In the genomic region with DNA sequence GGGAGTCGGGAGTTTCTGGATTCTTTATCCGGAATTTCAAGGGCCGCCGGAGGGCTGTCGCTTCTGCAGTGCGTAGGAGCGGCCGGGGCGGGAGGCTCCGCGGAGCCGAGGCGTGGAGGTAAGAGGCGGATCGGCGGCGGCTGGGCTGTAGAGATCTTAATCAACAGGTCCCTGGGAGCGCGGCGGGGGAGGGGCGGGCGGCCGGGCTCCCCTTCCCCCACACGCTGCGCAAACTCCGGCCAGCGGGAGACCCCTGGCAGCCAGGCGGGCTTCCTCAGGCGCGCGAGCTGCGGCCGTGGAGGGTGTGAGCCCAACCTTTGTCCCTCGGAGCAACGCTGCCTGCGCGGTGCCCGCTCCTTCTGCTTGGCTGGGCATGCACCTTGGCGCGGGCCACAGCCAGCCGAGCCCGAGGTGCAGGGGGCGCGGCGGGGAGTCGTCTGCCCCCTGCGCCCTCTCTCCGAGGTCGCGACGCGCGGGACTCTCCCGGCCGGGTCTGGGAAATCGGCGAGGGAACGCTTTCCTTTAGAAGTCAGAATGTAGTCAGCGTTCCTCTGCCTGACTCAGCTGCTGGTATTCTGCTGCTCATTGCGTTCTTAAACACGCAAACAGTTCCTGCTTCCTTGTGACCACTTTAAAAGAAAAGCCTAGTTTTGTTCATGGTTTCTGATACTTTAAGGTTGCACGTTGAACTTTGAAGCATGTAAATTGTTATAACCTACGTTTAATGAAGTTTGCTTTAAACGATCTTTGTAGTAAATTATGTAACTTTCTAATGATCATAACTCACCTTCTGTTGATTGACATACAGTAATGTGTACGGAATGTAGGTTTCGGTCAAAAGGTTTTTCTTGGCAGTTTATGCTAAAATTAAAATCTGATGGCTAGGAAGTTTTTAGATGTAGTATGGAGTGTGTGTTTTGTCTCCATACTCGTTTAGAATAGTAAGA, we compare ENCODE assay signal across 8 cellular contexts. TPM values are rescaled to one million over a fixed set of nuclear protein-coding genes. Genes with fewer than 3 reads are reported as not detected.
DNase-seq lines count a peak whose midpoint lies in the region; ATAC-seq, FAIRE-seq and TF ChIP-seq lines count a peak whose summit lies in the region.

Gene PALS1 (plus strand): TSS at position 20 of the 947 bp plus-strand sequence. CDS start 37,736 bp downstream, outside the sequence.

- TF ChIP-seq CTCF in HL-60 (IDR thresholded peaks at IDR 0.05; ENCODE audit: insufficient read depth, low read length) = no peak

- no peaks in the 10 kb centered on the region for H3K36me3 Mint-ChIP-seq in dendritic cell treated with granulocyte-macrophage colony-stimulating factor and Interleukin-4, amounts not matched to agents 40 ng/mL and 50 ng/mL, for 4 days (ENCODE audit: low read depth)

- ATAC-seq in GM21381 (IDR thresholded peaks at IDR 0.05; ENCODE audit: unreplicated experiment) (peak; percentile 39), SK-N-SH treated with all-trans-retinoic acid at 6 μM for 48 hours (peak; percentile 66), left lobe of liver (peak; percentile 71)

- H3K4me3 ChIP-seq in HL-60 (replicated peaks; ENCODE audit: insufficient read depth, low read length) = peak within 1 kb of the TSS; percentile 70

- H3K27me3 Mint-ChIP-seq in dendritic cell treated with granulocyte-macrophage colony-stimulating factor and Interleukin-4, amounts not matched to agents 40 ng/mL and 50 ng/mL, for 4 days = peaks cover 14% of the 10 kb centered on the region

- peak; percentile 72 for FAIRE-seq in G401.6 (lab: Jason Lieb, UNC)

- H3K4me1 Mint-ChIP-seq in dendritic cell treated with granulocyte-macrophage colony-stimulating factor and Interleukin-4, amounts not matched to agents 40 ng/mL and 50 ng/mL, for 4 days (ENCODE audit: low read depth) = peaks cover 24% of the 10 kb centered on the region

- H3K27ac Mint-ChIP-seq in dendritic cell treated with granulocyte-macrophage colony-stimulating factor and Interleukin-4, amounts not matched to agents 40 ng/mL and 50 ng/mL, for 4 days = peak within 1 kb of the TSS; percentile 95

- intact Hi-C loops in dendritic cell treated with granulocyte-macrophage colony-stimulating factor and Interleukin-4, amounts not matched to agents 40 ng/mL and 50 ng/mL, for 4 days (cut with micrococcal nuclease) = loop anchor here (2.0 to 5.0 kb wide), 3 partner anchors 36 to 734 kb away; partner anchors contain the start of genes ATP6V1D and GPHN

- no peaks in the 10 kb centered on the region for H3K27me3 ChIP-seq in HL-60 (ENCODE audit: insufficient read depth, poor library complexity, severe bottlenecking)

- peak; percentile 17 to 20 for DNase-seq in HL-60 (ENCODE audit: low read depth in 1 of 2, low spot score in 1 of 2)
- DNase-seq in left lobe of liver (ENCODE audit: low spot score) = peak; percentile 82
- DNase-seq in stimulated activated CD4-positive, alpha-beta T cell treated with anti-CD3 and anti-CD28 coated beads, Interleukin-4, amount 100 ng/mL, for 1 hour = peak; percentile 53
- no peak for DNase-seq in COLO668 (lab: John Stamatoyannopoulos, UW; ENCODE audit: unreplicated experiment)

- H3K27ac ChIP-seq in HL-60 (replicated peaks) = peak within 1 kb of the TSS; percentile 83

- H3K4me3 Mint-ChIP-seq in dendritic cell treated with granulocyte-macrophage colony-stimulating factor and Interleukin-4, amounts not matched to agents 40 ng/mL and 50 ng/mL, for 4 days = peak within 1 kb of the TSS; percentile 94

- no peaks in the 10 kb centered on the region for H3K9me3 Mint-ChIP-seq in dendritic cell treated with granulocyte-macrophage colony-stimulating factor and Interleukin-4, amounts not matched to agents 40 ng/mL and 50 ng/mL, for 4 days

TF ChIP-seq in SK-N-SH treated with all-trans-retinoic acid at 6 μM for 48 hours, 23 proteins besides CTCF, POLR2A, EP300 and RAD21:
- TF ChIP-seq, protein P1, sequence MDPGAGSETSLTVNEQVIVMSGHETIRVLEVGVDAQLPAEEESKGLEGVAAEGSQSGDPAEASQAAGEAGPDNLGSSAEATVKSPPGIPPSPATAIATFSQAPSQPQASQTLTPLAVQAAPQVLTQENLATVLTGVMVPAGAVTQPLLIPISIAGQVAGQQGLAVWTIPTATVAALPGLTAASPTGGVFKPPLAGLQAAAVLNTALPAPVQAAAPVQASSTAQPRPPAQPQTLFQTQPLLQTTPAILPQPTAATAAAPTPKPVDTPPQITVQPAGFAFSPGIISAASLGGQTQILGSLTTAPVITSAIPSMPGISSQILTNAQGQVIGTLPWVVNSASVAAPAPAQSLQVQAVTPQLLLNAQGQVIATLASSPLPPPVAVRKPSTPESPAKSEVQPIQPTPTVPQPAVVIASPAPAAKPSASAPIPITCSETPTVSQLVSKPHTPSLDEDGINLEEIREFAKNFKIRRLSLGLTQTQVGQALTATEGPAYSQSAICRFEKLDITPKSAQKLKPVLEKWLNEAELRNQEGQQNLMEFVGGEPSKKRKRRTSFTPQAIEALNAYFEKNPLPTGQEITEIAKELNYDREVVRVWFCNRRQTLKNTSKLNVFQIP (CRISPR knock-in tag; IDR thresholded peaks at IDR 0.05; ENCODE audit: borderline replicate concordance, low read depth) = no peak
- 0 out of 2 replicates have a peak, but pooled peaks have one; percentile 7 for TF ChIP-seq ZFP3 (CRISPR knock-in tag; IDR thresholded peaks at IDR 0.05)

RNA-seq across cellular contexts. Expression of gene PALS1, which starts in this region (rescaled TPM):
- 15.8 TPM for total RNA-seq in left lobe of liver
